Comparison of ENCODE assay signal across 8 cellular contexts in genomic region chr9:135908334-135909204, GRCh38. TPM values are rescaled to one million over a fixed set of nuclear protein-coding genes. Genes with fewer than 3 reads are reported as not detected.
DNase-seq lines count a peak whose midpoint lies in the region; ATAC-seq and TF ChIP-seq lines count a peak whose summit lies in the region.

No MANE protein-coding gene starts in this region.

- CTCF ChIA-PET in PC-9 (lab: Charles Lee): interaction anchor here (0.6 kb wide), 1 partner anchor 51 kb away, joined by 7 read pairs; no protein-coding TSS in a partner anchor

- H3K36me3 ChIP-seq in PC-9 (ENCODE audit: low read depth) (no peaks in the 10 kb centered on the region), endodermal cell (ENCODE audit: control insufficient read depth, insufficient read depth, low read length) (peaks cover 53% of the 10 kb centered on the region)

- H3K27ac ChIP-seq in PC-9 (no peak overlapping the region), endodermal cell (ENCODE audit: low read depth, low read length) (no peak overlapping the region)

- H4K20me1 ChIP-seq in PC-9 (ENCODE audit: insufficient read depth): no peaks in the 10 kb centered on the region

- peaks cover 11% of the 10 kb centered on the region for H3K79me2 ChIP-seq in PC-9 (ENCODE audit: low read depth)

- peaks cover 22% of the 10 kb centered on the region for H3K4me1 Mint-ChIP-seq in endodermal cell
- H3K4me1 Mint-ChIP-seq in neural crest cell: peaks cover 41% of the 10 kb centered on the region

- WGBS in endodermal cell (ENCODE audit: insufficient coverage in 1 of 2, insufficient read length in 1 of 2), 2 experiments: 71 to 83% methylated on average over 30 to 33 of the region's 33 CpGs

- H3K4me3 Mint-ChIP-seq in endodermal cell (peak overlapping the region; percentile 75), neural crest cell (peak overlapping the region; percentile 84)

- H3K9me2 ChIP-seq in PC-9 (ENCODE audit: insufficient read depth): no peaks in the 10 kb centered on the region

- peaks cover 5% of the 10 kb centered on the region for H3K27me3 Mint-ChIP-seq in endodermal cell (ENCODE audit: insufficient read depth)
- H3K27me3 Mint-ChIP-seq in neural crest cell (ENCODE audit: low read depth): peaks cover 3% of the 10 kb centered on the region

- no TSS peak for BruUV-seq in PC-9 (replicated peaks; lab: Mats Ljungman, UMichigan)

- POLR2A ChIA-PET in PC-9 (lab: Charles Lee; ENCODE audit: unreplicated experiment): no interaction called here

- H3K4me1 ChIP-seq in PC-9 (replicated peaks; ENCODE audit: insufficient read depth) (0 out of 2 replicates have a peak, but pooled peaks cover 6% of the 10 kb centered on the region), endodermal cell (ENCODE audit: control insufficient read depth, insufficient read depth, low read length) (peaks cover 3% of the 10 kb centered on the region)

- H3K27me3 ChIP-seq in PC-9 (ENCODE audit: insufficient read depth, low read depth) (no peaks in the 10 kb centered on the region), endodermal cell (ENCODE audit: control insufficient read depth, insufficient read depth, low read length, poor library complexity, severe bottlenecking) (no peaks in the 10 kb centered on the region)

- intact Hi-C loops in PC-9 (cut with micrococcal nuclease; ENCODE audit: unreplicated experiment): no loop called here

- H3K9ac ChIP-seq in endodermal cell (ENCODE audit: extremely low read depth, low read length, poor library complexity, severe bottlenecking): no peak overlapping the region

- H3K9me3 ChIP-seq in PC-9 (ENCODE audit: insufficient read depth, low read depth): no peaks in the 10 kb centered on the region
- peaks cover 51% of the 10 kb centered on the region for H3K9me3 ChIP-seq in endodermal cell (ENCODE audit: control insufficient read depth, low read length)

- H2AFZ ChIP-seq in PC-9: no peak overlapping the region

- H3K36me3 Mint-ChIP-seq in endodermal cell (ENCODE audit: low read depth) (peaks cover 61% of the 10 kb centered on the region), neural crest cell (ENCODE audit: low read depth) (peaks cover 38% of the 10 kb centered on the region)

- H3K9me3 Mint-ChIP-seq in endodermal cell: peaks cover 49% of the 10 kb centered on the region
- H3K9me3 Mint-ChIP-seq in neural crest cell: peaks cover 7% of the 10 kb centered on the region

- ATAC-seq in HG02852 (IDR thresholded peaks at IDR 0.05; ENCODE audit: unreplicated experiment) (no peak), GM18511 (IDR thresholded peaks at IDR 0.05; ENCODE audit: unreplicated experiment) (no peak)

- H3F3A ChIP-seq in PC-9 (ENCODE audit: insufficient read depth, low read depth): peaks cover 12% of the 10 kb centered on the region; the same call in 1 of the 2 replicates

- no peak overlapping the region for H3K27ac Mint-ChIP-seq in endodermal cell
- no peak overlapping the region for H3K27ac Mint-ChIP-seq in neural crest cell (ENCODE audit: unreplicated experiment)

- peak; percentile 72 for DNase-seq in DMS53 (lab: John Stamatoyannopoulos, UW)
- no peak for DNase-seq in DMS53 treated with DMSO at 0.1 percent for 48 hours (lab: John Stamatoyannopoulos, UW; ENCODE audit: unreplicated experiment)
- DNase-seq in PC-9: no peak
- no peak for DNase-seq in endodermal cell
- DNase-seq in neural crest cell (ENCODE audit: low read depth, low spot score): no peak
- no peak for DNase-seq in NCI-H1436 (lab: John Stamatoyannopoulos, UW)

- TF ChIP-seq CTCF in PC-9 (conservative IDR thresholded peaks at IDR 0.05): no peak
- no peak for TF ChIP-seq CTCF in endodermal cell (conservative IDR thresholded peaks at IDR 0.05)
- TF ChIP-seq CTCF in neural crest cell (conservative IDR thresholded peaks at IDR 0.05): no peak

- peak overlapping the region; percentile 56 for H3K4me2 ChIP-seq in PC-9

- peak overlapping the region; percentile 45; the same call in 1 of the 2 replicates for H3K4me3 ChIP-seq in PC-9
- peak overlapping the region; percentile 75 for H3K4me3 ChIP-seq in endodermal cell (ENCODE audit: low read length)

RNA-seq across cellular contexts. Expression of gene CAMSAP1, which starts 1.2 kb away (rescaled TPM):
- total RNA-seq in PC-9 (2021) (16.7 and 17.3 TPM in 2 replicates), endodermal cell (10 to 100 TPM; 40.1 to 43.1 TPM), neural crest cell (79.3 and 80.8 TPM in 2 replicates)
- polyA plus RNA-seq in endodermal cell (2013, experiment 1 of 2): 36.8 TPM
- polyA plus RNA-seq in endodermal cell (2013, experiment 2 of 2): 37.7 TPM

RNA-seq across cellular contexts. Expression of gene UBAC1, which starts 52.6 kb away (rescaled TPM):
- total RNA-seq in PC-9 (2021) (27.6 and 37.1 TPM in 2 replicates), endodermal cell (10 to 100 TPM; 47.9 to 48.4 TPM), neural crest cell (49.3 and 51.9 TPM in 2 replicates)
- polyA plus RNA-seq in endodermal cell (2013, experiment 1 of 2): 43.3 TPM
- 38.8 TPM for polyA plus RNA-seq in endodermal cell (2013, experiment 2 of 2)
